Comparison of ENCODE assay signal across 14 cellular contexts in the genomic region with DNA sequence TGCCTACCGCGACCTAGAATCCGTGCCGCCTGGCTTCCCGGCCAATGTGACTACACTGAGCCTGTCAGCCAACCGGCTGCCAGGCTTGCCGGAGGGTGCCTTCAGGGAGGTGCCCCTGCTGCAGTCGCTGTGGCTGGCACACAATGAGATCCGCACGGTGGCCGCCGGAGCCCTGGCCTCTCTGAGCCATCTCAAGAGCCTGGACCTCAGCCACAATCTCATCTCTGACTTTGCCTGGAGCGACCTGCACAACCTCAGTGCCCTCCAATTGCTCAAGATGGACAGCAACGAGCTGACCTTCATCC. TPM values are rescaled to one million over a fixed set of nuclear protein-coding genes. Genes with fewer than 3 reads are reported as not detected.
DNase-seq lines count a peak whose midpoint lies in the region; ATAC-seq and TF ChIP-seq lines count a peak whose summit lies in the region.
"Had no signal": no experiment of that assay in that cellular context is flagged by ENCODE, and none has a peak within 500 bp of the region (broad histone marks: within the 10 kb centered on the region; RNA-seq: fewer than 3 reads in every experiment).

No MANE protein-coding gene starts in this region.

- H3K4me1 ChIP-seq in esophagus squamous epithelium (peaks cover 12 to 82% (median 28%) of the 10 kb centered on the region in 3 donors), tibial nerve (peaks cover 0 to 97% (median 42%) of the 10 kb centered on the region in 4 donors)
- H3K4me1 ChIP-seq: colonic mucosa had no signal

- no peaks in the 10 kb centered on the region for H3K9me3 Mint-ChIP-seq in activated T-cell treated with anti-CD3 and anti-CD28 coated beads, Interleukin-2, amount 50 U/mL, for 24 hours
- H3K9me3 Mint-ChIP-seq in neural crest cell: no peaks in the 10 kb centered on the region
- no peaks in the 10 kb centered on the region for H3K9me3 Mint-ChIP-seq in activated CD8-positive, alpha-beta memory T cell treated with anti-CD3 and anti-CD28 coated beads, Interleukin-2, amount 10 ng/mL, durations not matched to agents 7 days and 5 days (ENCODE audit: low read depth)
- H3K9me3 Mint-ChIP-seq: activated CD4-positive, alpha-beta memory T cell treated with anti-CD3 and anti-CD28 coated beads, Interleukin-2, amount 10 ng/mL, durations not matched to agents 7 days and 5 days; activated T-helper 1 cell treated with anti-CD3 and anti-CD28 coated beads, Interleukin-12 subunit alpha, Interleukin-12 subunit beta, Interleukin-2, Interleukin-4 antibody, amounts not matched to agents 30 ng/mL and 10 ng/mL and 1 ng/mL, durations not matched to agents 14 hours and 24 hours and 36 hours had no signal

- H3K9me3 ChIP-seq in esophagus squamous epithelium: no peaks in the 10 kb centered on the region
- H3K9me3 ChIP-seq in tibial nerve: no peaks in the 10 kb centered on the region
- H3K9me3 ChIP-seq: A549, colonic mucosa had no signal

- no peaks in the 10 kb centered on the region for H3K36me3 ChIP-seq in esophagus squamous epithelium
- H3K36me3 ChIP-seq in tibial nerve: peaks cover 0 to 4% (median 0%) of the 10 kb centered on the region in 3 donors
- H3K36me3 ChIP-seq: colonic mucosa had no signal

- H3K27me3 ChIP-seq in esophagus squamous epithelium: peaks cover 0 to 3% (median 0%) of the 10 kb centered on the region in 4 donors
- no peaks in the 10 kb centered on the region for H3K27me3 ChIP-seq in tibial nerve
- H3K27me3 ChIP-seq: colonic mucosa had no signal

- H3K27ac ChIP-seq in esophagus squamous epithelium: peak overlapping the region in 3 of 4 donors; percentile 66 to 83 (median 77)
- H3K27ac ChIP-seq in tibial nerve: peak overlapping the region in 3 of 4 donors; percentile 81 to 94 (median 87)
- H3K27ac ChIP-seq: colonic mucosa had no signal

- H3K27ac Mint-ChIP-seq in activated T-cell treated with anti-CD3 and anti-CD28 coated beads, Interleukin-2, amount 50 U/mL, for 24 hours: no peak overlapping the region
- no peak overlapping the region for H3K27ac Mint-ChIP-seq in neural crest cell (ENCODE audit: unreplicated experiment)
- no peak overlapping the region for H3K27ac Mint-ChIP-seq in activated CD8-positive, alpha-beta memory T cell treated with anti-CD3 and anti-CD28 coated beads, Interleukin-2, amount 10 ng/mL, durations not matched to agents 7 days and 5 days
- H3K27ac Mint-ChIP-seq: activated CD4-positive, alpha-beta memory T cell treated with anti-CD3 and anti-CD28 coated beads, Interleukin-2, amount 10 ng/mL, durations not matched to agents 7 days and 5 days; activated T-helper 1 cell treated with anti-CD3 and anti-CD28 coated beads, Interleukin-12 subunit alpha, Interleukin-12 subunit beta, Interleukin-2, Interleukin-4 antibody, amounts not matched to agents 30 ng/mL and 10 ng/mL and 1 ng/mL, durations not matched to agents 14 hours and 24 hours and 36 hours had no signal

- CTCF ChIA-PET in activated CD8-positive, alpha-beta memory T cell treated with anti-CD3 and anti-CD28 coated beads, Interleukin-2, amount 10 ng/mL, durations not matched to agents 7 days and 5 days (lab: Charles Lee): no interaction called here

- no peak for TF ChIP-seq EP300 in tibial nerve (IDR thresholded peaks at IDR 0.05)

- H3K4me3 Mint-ChIP-seq in activated T-cell treated with anti-CD3 and anti-CD28 coated beads, Interleukin-2, amount 50 U/mL, for 24 hours: no peak overlapping the region
- peak overlapping the region; percentile 79 for H3K4me3 Mint-ChIP-seq in neural crest cell
- no peak overlapping the region for H3K4me3 Mint-ChIP-seq in activated CD8-positive, alpha-beta memory T cell treated with anti-CD3 and anti-CD28 coated beads, Interleukin-2, amount 10 ng/mL, durations not matched to agents 7 days and 5 days
- H3K4me3 Mint-ChIP-seq: activated CD4-positive, alpha-beta memory T cell treated with anti-CD3 and anti-CD28 coated beads, Interleukin-2, amount 10 ng/mL, durations not matched to agents 7 days and 5 days; activated T-helper 1 cell treated with anti-CD3 and anti-CD28 coated beads, Interleukin-12 subunit alpha, Interleukin-12 subunit beta, Interleukin-2, Interleukin-4 antibody, amounts not matched to agents 30 ng/mL and 10 ng/mL and 1 ng/mL, durations not matched to agents 14 hours and 24 hours and 36 hours had no signal

- TF ChIP-seq POLR2A in esophagus squamous epithelium (IDR thresholded peaks at IDR 0.05) (no peak), tibial nerve (IDR thresholded peaks at IDR 0.05) (no peak)

- no peaks in the 10 kb centered on the region for H3K4me1 Mint-ChIP-seq in activated T-cell treated with anti-CD3 and anti-CD28 coated beads, Interleukin-2, amount 50 U/mL, for 24 hours (ENCODE audit: low read depth)
- peaks cover 74% of the 10 kb centered on the region for H3K4me1 Mint-ChIP-seq in neural crest cell
- H3K4me1 Mint-ChIP-seq in activated CD8-positive, alpha-beta memory T cell treated with anti-CD3 and anti-CD28 coated beads, Interleukin-2, amount 10 ng/mL, durations not matched to agents 7 days and 5 days: no peaks in the 10 kb centered on the region
- H3K4me1 Mint-ChIP-seq: activated CD4-positive, alpha-beta memory T cell treated with anti-CD3 and anti-CD28 coated beads, Interleukin-2, amount 10 ng/mL, durations not matched to agents 7 days and 5 days had no signal

- H3K4me3 ChIP-seq in esophagus squamous epithelium (peak overlapping the region in 3 of 4 donors; percentile 24 to 55 (median 30)), tibial nerve (peak overlapping the region; percentile 18 to 51 (median 30))
- H3K4me3 ChIP-seq: A549, colonic mucosa had no signal

- no peaks in the 10 kb centered on the region for H3K36me3 Mint-ChIP-seq in activated T-cell treated with anti-CD3 and anti-CD28 coated beads, Interleukin-2, amount 50 U/mL, for 24 hours (ENCODE audit: low read depth)
- peaks cover 4% of the 10 kb centered on the region for H3K36me3 Mint-ChIP-seq in neural crest cell (ENCODE audit: low read depth)
- H3K36me3 Mint-ChIP-seq in activated CD8-positive, alpha-beta memory T cell treated with anti-CD3 and anti-CD28 coated beads, Interleukin-2, amount 10 ng/mL, durations not matched to agents 7 days and 5 days: no peaks in the 10 kb centered on the region

- no peaks in the 10 kb centered on the region for H3K27me3 Mint-ChIP-seq in activated T-cell treated with anti-CD3 and anti-CD28 coated beads, Interleukin-2, amount 50 U/mL, for 24 hours
- H3K27me3 Mint-ChIP-seq in neural crest cell (ENCODE audit: low read depth): peaks cover 23% of the 10 kb centered on the region
- H3K27me3 Mint-ChIP-seq in activated CD8-positive, alpha-beta memory T cell treated with anti-CD3 and anti-CD28 coated beads, Interleukin-2, amount 10 ng/mL, durations not matched to agents 7 days and 5 days: no peaks in the 10 kb centered on the region

- TF ChIP-seq CTCF in esophagus squamous epithelium (IDR thresholded peaks at IDR 0.05) (no peak), neural crest cell (conservative IDR thresholded peaks at IDR 0.05) (no peak), tibial nerve (IDR thresholded peaks at IDR 0.05) (no peak)

- peak; percentile 13 for DNase-seq in activated T-cell treated with anti-CD3 and anti-CD28 coated beads, Interleukin-2, amount 50 U/mL, for 24 hours
- DNase-seq in activated T-cell treated with anti-CD3 and anti-CD28 coated beads, Interleukin-2, amount 50 U/mL, for 48 hours: no peak
- DNase-seq in esophagus squamous epithelium (lab: John Stamatoyannopoulos, UW): no peak
- no peak for DNase-seq in neural crest cell (ENCODE audit: low read depth, low spot score)
- DNase-seq in tibial nerve (ENCODE audit: low spot score in 2 of 2): no peak
- DNase-seq in COLO668 (lab: John Stamatoyannopoulos, UW; ENCODE audit: unreplicated experiment): no peak
- no peak for DNase-seq in NCI-H2081 treated with DMSO at 0.1 percent for 48 hours (lab: John Stamatoyannopoulos, UW)
- DNase-seq in activated CD8-positive, alpha-beta memory T cell treated with anti-CD3 and anti-CD28 coated beads, Interleukin-2, amount 10 ng/mL, durations not matched to agents 7 days and 5 days: no peak
- DNase-seq: activated CD4-positive, alpha-beta memory T cell treated with anti-CD3 and anti-CD28 coated beads, Interleukin-2, amount 10 ng/mL, durations not matched to agents 7 days and 5 days; colonic mucosa; NCI-H146 had no signal

- WGBS in esophagus squamous epithelium, 2 donors: 83 to 89% methylated on average over 5 to 7 of the region's 14 CpGs
- 26 to 75% methylated on average over 2 to 9 of the region's 14 CpGs for WGBS in tibial nerve, 2 donors

- ATAC-seq in activated CD8-positive, alpha-beta memory T cell treated with anti-CD3 and anti-CD28 coated beads, Interleukin-2, amount 10 ng/mL, durations not matched to agents 7 days and 5 days: no peak

- intact Hi-C loops in esophagus squamous epithelium (cut with DNase I): no loop called here

RNA-seq across cellular contexts. Expression of gene ISLR, which starts 1.4 kb away (rescaled TPM):
- 10 to 100 TPM in 2 of 4 donors, 1 to 10 TPM in 1, under 1 TPM in 1; 0.91 to 38.0 (median 11.0) TPM for total RNA-seq in esophagus squamous epithelium
- total RNA-seq in neural crest cell: 1.5 and 2.6 TPM in 2 replicates
- 100 to 1,000 TPM in 3 of 4 donors, 10 to 100 TPM in 1; 41.7 to 250 (median 164) TPM for total RNA-seq in tibial nerve
- not detected for total RNA-seq in activated CD8-positive, alpha-beta memory T cell treated with anti-CD3 and anti-CD28 coated beads, Interleukin-2, amount 10 ng/mL, durations not matched to agents 7 days and 5 days
- total RNA-seq: activated CD4-positive, alpha-beta memory T cell treated with anti-CD3 and anti-CD28 coated beads, Interleukin-2, amount 10 ng/mL, durations not matched to agents 7 days and 5 days; activated T-helper 1 cell treated with anti-CD3 and anti-CD28 coated beads, Interleukin-12 subunit alpha, Interleukin-12 subunit beta, Interleukin-2, Interleukin-4 antibody, amounts not matched to agents 30 ng/mL and 10 ng/mL and 1 ng/mL, durations not matched to agents 14 hours and 24 hours and 36 hours had no signal

RNA-seq across cellular contexts. Expression of gene STRA6, which starts 27.7 kb away (rescaled TPM):
- total RNA-seq in esophagus squamous epithelium (1 to 10 TPM in 2 of 4 donors, under 1 TPM in 1, not detected in 1; 0.76 to 2.2 (median 1.5) TPM), neural crest cell (138 and 146 TPM in 2 replicates), tibial nerve (1 to 10 TPM in 1 of 4 donors, under 1 TPM in 1, not detected in 2; 0.39 to 1.9 TPM)
- total RNA-seq in activated CD8-positive, alpha-beta memory T cell treated with anti-CD3 and anti-CD28 coated beads, Interleukin-2, amount 10 ng/mL, durations not matched to agents 7 days and 5 days: 1 to 10 TPM in 1 of 2 experiments, not detected in 1; 1.3 TPM
- total RNA-seq: activated CD4-positive, alpha-beta memory T cell treated with anti-CD3 and anti-CD28 coated beads, Interleukin-2, amount 10 ng/mL, durations not matched to agents 7 days and 5 days; colonic mucosa had no signal

RNA-seq across cellular contexts. Expression of gene ISLR2, which starts 44.5 kb away (rescaled TPM):
- total RNA-seq in esophagus squamous epithelium: under 1 TPM in 2 of 4 donors, not detected in 2; 0.13 to 0.76 TPM
- total RNA-seq in neural crest cell: 9.6 and 10.9 TPM in 2 replicates
- 1 to 10 TPM in 1 of 4 donors, under 1 TPM in 2, not detected in 1; 0.66 to 1.5 (median 0.98) TPM for total RNA-seq in tibial nerve
- total RNA-seq in activated CD8-positive, alpha-beta memory T cell treated with anti-CD3 and anti-CD28 coated beads, Interleukin-2, amount 10 ng/mL, durations not matched to agents 7 days and 5 days: under 1 TPM; 0.14 to 0.20 TPM
- total RNA-seq: activated T-helper 1 cell treated with anti-CD3 and anti-CD28 coated beads, Interleukin-12 subunit alpha, Interleukin-12 subunit beta, Interleukin-2, Interleukin-4 antibody, amounts not matched to agents 30 ng/mL and 10 ng/mL and 1 ng/mL, durations not matched to agents 14 hours and 24 hours and 36 hours; H4 had no signal

Comparison
In these comparisons a context has a peak if more than half of its experiments do, and no peak if none do; other contexts are left out.
1. RNA of gene STRA6, which starts 27.7 kb away (total RNA-seq): 138 to 146 TPM in neural crest cell; 0.76 to 2.2 TPM in esophagus squamous epithelium, 1.3 TPM in activated CD8-positive, alpha-beta memory T cell treated with anti-CD3 and anti-CD28 coated beads, Interleukin-2, amount 10 ng/mL, durations not matched to agents 7 days and 5 days and 0.39 to 1.9 TPM in tibial nerve; every median in the first group is over 10 times any median in the second.